1 cellular context compared by ENCODE assay signal in genomic region chr19:17370026-17370587, GRCh38.
A peak's percentile ranks its signal among the peaks of the same experiment; 100 is the strongest.
TF ChIP-seq lines count a peak whose summit lies in the region.

No MANE protein-coding gene starts in this region.

TF ChIP-seq in GM12878, 131 proteins besides CTCF, POLR2A, EP300 and RAD21 (continued from another document and continues in another):
- TF ChIP-seq SMC3 (IDR thresholded peaks at IDR 0.05; ENCODE audit: borderline replicate concordance, low read length), result no peak
- no peak for TF ChIP-seq ZNF687 (IDR thresholded peaks at IDR 0.05)
- no peak for TF ChIP-seq YY1 (IDR thresholded peaks at IDR 0.05; ENCODE audit: low read depth, low read length)
- TF ChIP-seq ZBED1 (IDR thresholded peaks at IDR 0.05; ENCODE audit: borderline replicate concordance), result peak; percentile 46; the same call in 1 of the 2 replicates
- no peak for TF ChIP-seq CHD1 (IDR thresholded peaks at IDR 0.05; ENCODE audit: low read depth, low read length)
- TF ChIP-seq PRDM15 (CRISPR knock-in tag; IDR thresholded peaks at IDR 0.05), result no peak
- TF ChIP-seq ZNF622 (IDR thresholded peaks at IDR 0.05), result no peak
- TF ChIP-seq CBX3 (IDR thresholded peaks at IDR 0.05; ENCODE audit: borderline replicate concordance, low read depth), result no peak
- no peak for TF ChIP-seq JUND (IDR thresholded peaks at IDR 0.05; ENCODE audit: low read depth, low read length)
- peak; percentile 48; the same call in 1 of the 2 replicates for TF ChIP-seq ZNF217 (IDR thresholded peaks at IDR 0.05)
- TF ChIP-seq ZNF207 (IDR thresholded peaks at IDR 0.05; ENCODE audit: borderline replicate concordance), result no peak
- TF ChIP-seq KLF5 (IDR thresholded peaks at IDR 0.05; ENCODE audit: partially characterized antibody), result no peak
- TF ChIP-seq ESRRA (IDR thresholded peaks at IDR 0.05; ENCODE audit: low read length), result no peak
- TF ChIP-seq CEBPB (IDR thresholded peaks at IDR 0.05; ENCODE audit: borderline replicate concordance in 1 of 2, low read depth in 2 of 2, low read length in 2 of 2), result peak; percentile 46 to 63; a peak in 2 of 4 replicates
- no peak for TF ChIP-seq TAF1 (IDR thresholded peaks at IDR 0.05; ENCODE audit: borderline replicate concordance, low read depth, low read length)
- no peak for TF ChIP-seq RFX5 (IDR thresholded peaks at IDR 0.05; ENCODE audit: low read depth, low read length)
- TF ChIP-seq SMAD1 (IDR thresholded peaks at IDR 0.05; ENCODE audit: low read depth, partially characterized antibody), result no peak
- TF ChIP-seq MLLT1 (IDR thresholded peaks at IDR 0.05), result peak; percentile 90
- TF ChIP-seq E2F8 (IDR thresholded peaks at IDR 0.05; ENCODE audit: low read depth, partially characterized antibody), result no peak
- TF ChIP-seq ZBTB11 (CRISPR knock-in tag; IDR thresholded peaks at IDR 0.05), result no peak
- peak; percentile 96; the same call in 2 of the 3 replicates for TF ChIP-seq POU2F2 (IDR thresholded peaks at IDR 0.05; ENCODE audit: borderline replicate concordance, low read depth, low read length)
- TF ChIP-seq RUNX3 (IDR thresholded peaks at IDR 0.05; ENCODE audit: low read length), result peak; percentile 94
- TF ChIP-seq GATAD2B (conservative IDR thresholded peaks at IDR 0.05; ENCODE audit: low read depth), result 0 out of 2 replicates have a peak, but pooled peaks have one; percentile 58
- TF ChIP-seq RCOR1 (conservative IDR thresholded peaks at IDR 0.05; ENCODE audit: low read depth, low read length), result no peak
- peak; percentile 79; the same call in 1 of the 2 replicates for TF ChIP-seq MYB (IDR thresholded peaks at IDR 0.05; ENCODE audit: borderline replicate concordance, low read depth, low read length)
- TF ChIP-seq MAX (IDR thresholded peaks at IDR 0.05; ENCODE audit: low read depth, low read length), result no peak; the same call in 1 of the 2 replicates
- no peak; the same call in 1 of the 2 replicates for TF ChIP-seq MXI1 (IDR thresholded peaks at IDR 0.05; ENCODE audit: low read depth, low read length)
- no peak for TF ChIP-seq NR2C2 (IDR thresholded peaks at IDR 0.05; ENCODE audit: borderline replicate concordance, control insufficient read depth, insufficient read length, low read depth)
- no peak for TF ChIP-seq EZH2 (IDR thresholded peaks at IDR 0.05; ENCODE audit: borderline replicate concordance, control insufficient read depth, low read depth, low read length)
- TF ChIP-seq FOXK2 (IDR thresholded peaks at IDR 0.05), result no peak
- TF ChIP-seq E2F4 (IDR thresholded peaks at IDR 0.05; ENCODE audit: low read depth, low read length), result no peak; the same call in 1 of the 2 replicates
- TF ChIP-seq NR2F1 (conservative IDR thresholded peaks at IDR 0.05), result peak; percentile 60; the same call in 1 of the 2 replicates
- no peak for TF ChIP-seq ZBTB33 (IDR thresholded peaks at IDR 0.05)
